12 cellular contexts compared by ENCODE assay signal in the genomic region with DNA sequence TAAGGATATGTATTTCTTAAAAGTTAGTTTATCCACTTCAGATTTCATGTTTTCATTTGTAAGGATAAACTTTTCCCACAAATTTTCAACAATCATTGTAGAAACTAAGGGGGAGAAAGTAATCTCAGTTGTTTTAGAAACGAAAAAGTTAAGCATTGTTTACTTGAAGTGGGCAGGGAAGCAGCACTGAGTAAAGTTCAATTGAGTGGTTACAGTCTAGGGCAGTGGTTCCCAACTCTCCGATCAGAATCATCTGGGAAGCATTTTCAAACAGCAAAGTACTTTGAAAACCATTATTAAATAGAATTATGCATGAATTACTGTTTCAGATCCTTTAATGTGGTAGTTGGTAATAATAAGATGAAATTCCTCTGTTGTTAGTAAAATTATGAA. TPM values are rescaled to one million over a fixed set of nuclear protein-coding genes. Genes with fewer than 3 reads are reported as not detected.
DNase-seq lines count a peak whose midpoint lies in the region; ATAC-seq and TF ChIP-seq lines count a peak whose summit lies in the region.
"Had no signal": no experiment of that assay in that cellular context is flagged by ENCODE, and none has a peak within 500 bp of the region (broad histone marks: within the 10 kb centered on the region; RNA-seq: fewer than 3 reads in every experiment).

No MANE protein-coding gene starts in this region.

- H3K79me1 ChIP-seq in IMR-90 (ENCODE audit: low read depth in 1 of 2, low read length in 2 of 2): no peaks in the 10 kb centered on the region; a peak in 1 of 4 replicates

- no peak overlapping the region for H4K8ac ChIP-seq in IMR-90 (ENCODE audit: low read depth in 2 of 2, low read length in 2 of 2)

- no peak overlapping the region for H3K4ac ChIP-seq in IMR-90 (ENCODE audit: low read depth, low read length)

- WGBS in IMR-90 (ENCODE audit: extremely low coverage in 2 of 2, insufficient read length in 1 of 2), 2 experiments: no CpG with 5 or more reads among the region's 2 CpGs

- BruUV-seq in IMR-90 (replicated peaks; lab: Mats Ljungman, UMichigan): TSS peak; percentile 68

- H2BK5ac ChIP-seq in IMR-90 (ENCODE audit: low read depth, low read length, poor library complexity, severe bottlenecking): no peak overlapping the region

- H3K27ac Mint-ChIP-seq in CD4-positive, alpha-beta T cell: peak overlapping the region; percentile 55
- H3K27ac Mint-ChIP-seq: HFFc6 had no signal

- H3K9me3 ChIP-seq in CD4-positive, alpha-beta T cell (ENCODE audit: control insufficient read depth, low read length): no peaks in the 10 kb centered on the region
- H3K9me3 ChIP-seq in IMR-90 (ENCODE audit: control insufficient read depth, insufficient read depth, low read length): no peaks in the 10 kb centered on the region
- H3K9me3 ChIP-seq in left lung: no peaks in the 10 kb centered on the region
- H3K9me3 ChIP-seq in mucosa of descending colon: no peaks in the 10 kb centered on the region
- H3K9me3 ChIP-seq: A549 had no signal

- no peak overlapping the region for H3K4me2 ChIP-seq in IMR-90 (ENCODE audit: low read depth, low read length)
- H3K4me2 ChIP-seq: A549 had no signal

- no peak for DNase-seq in CD4-positive, alpha-beta T cell
- DNase-seq in IMR-90 (no peak), left lung (no peak), mucosa of descending colon (no peak), DMS53 treated with DMSO at 0.1 percent for 48 hours (lab: John Stamatoyannopoulos, UW; ENCODE audit: unreplicated experiment) (no peak), RKO (ENCODE audit: low spot score) (no peak)
- DNase-seq: EL, HCEC 1CT, HFFc6 had no signal

- H3K9me3 Mint-ChIP-seq in CD4-positive, alpha-beta T cell: no peaks in the 10 kb centered on the region
- H3K9me3 Mint-ChIP-seq: HFFc6 had no signal

- H3K4me1 ChIP-seq in IMR-90 (ENCODE audit: control insufficient read depth, insufficient read depth, low read length) (no peaks in the 10 kb centered on the region; the same call in 1 of the 2 replicates), left lung (peaks cover 0 to 6% of the 10 kb centered on the region in 2 donors), mucosa of descending colon (ENCODE audit: low read depth) (peaks cover 31% of the 10 kb centered on the region)
- H3K4me1 ChIP-seq: A549 had no signal

- no peak overlapping the region for H2AK5ac ChIP-seq in IMR-90 (ENCODE audit: low read depth, low read length)

- no peak overlapping the region for H3K18ac ChIP-seq in IMR-90 (ENCODE audit: low read depth, low read length)

- H3K4me3 ChIP-seq in IMR-90 (ENCODE audit: insufficient read depth, low read depth, low read length) (no peak overlapping the region), left lung (no peak overlapping the region), mucosa of descending colon (no peak overlapping the region)
- H3K4me3 ChIP-seq: A549, K562 had no signal

- H3K4me3 Mint-ChIP-seq in CD4-positive, alpha-beta T cell: no peak overlapping the region
- H3K4me3 Mint-ChIP-seq: HFFc6 had no signal

- in situ Hi-C loops in IMR-90 (cut with MboI; ENCODE audit: low sequenced_read_pairs): no loop called here

- no peak for TF ChIP-seq RAD21 in IMR-90 (IDR thresholded peaks at IDR 0.05; ENCODE audit: low read length)

- peaks cover 28% of the 10 kb centered on the region for H3K36me3 ChIP-seq in IMR-90 (ENCODE audit: control insufficient read depth, insufficient read depth, low read length)
- peaks cover 0 to 73% of the 10 kb centered on the region in 2 donors for H3K36me3 ChIP-seq in left lung
- no peaks in the 10 kb centered on the region for H3K36me3 ChIP-seq in mucosa of descending colon (ENCODE audit: low read depth)

- H3K4me1 Mint-ChIP-seq in CD4-positive, alpha-beta T cell (ENCODE audit: low read depth): peaks cover 9% of the 10 kb centered on the region

- H3K36me3 Mint-ChIP-seq in CD4-positive, alpha-beta T cell (ENCODE audit: low read depth): peaks cover 71% of the 10 kb centered on the region

- no peak overlapping the region for H3K23ac ChIP-seq in IMR-90 (ENCODE audit: low read depth, low read length)

- dilution Hi-C loops in IMR-90 (cut with HindIII; ENCODE audit: low sequenced_read_pairs, unreplicated experiment): no loop called here

- CTCF ChIA-PET in CD4-positive, alpha-beta T cell (lab: Charles Lee): no interaction called here
- CTCF ChIA-PET in IMR-90 (lab: Yijun Ruan, JAX): no interaction called here

- H4K20me1 ChIP-seq in IMR-90 (ENCODE audit: insufficient read depth, low read length): no peaks in the 10 kb centered on the region

- H3K9ac ChIP-seq in IMR-90 (ENCODE audit: low read depth, low read length): no peak overlapping the region

- no peak overlapping the region for H4K91ac ChIP-seq in IMR-90 (ENCODE audit: insufficient read depth, low read depth, low read length)

- TF ChIP-seq CTCF in CD4-positive, alpha-beta T cell (IDR thresholded peaks at IDR 0.05): no peak
- no peak for TF ChIP-seq CTCF in IMR-90 (conservative IDR thresholded peaks at IDR 0.05; ENCODE audit: low read depth, low read length)
- TF ChIP-seq CTCF in left lung (IDR thresholded peaks at IDR 0.05): no peak
- no peak for TF ChIP-seq CTCF in mucosa of descending colon (IDR thresholded peaks at IDR 0.05)

- H3K27ac ChIP-seq in CD4-positive, alpha-beta T cell (ENCODE audit: low read depth, low read length): no peak overlapping the region
- H3K27ac ChIP-seq in IMR-90 (ENCODE audit: insufficient read depth, low read length) (no peak overlapping the region), left lung (no peak overlapping the region)
- H3K27ac ChIP-seq: A549 had no signal

- no peaks in the 10 kb centered on the region for H3K27me3 Mint-ChIP-seq in CD4-positive, alpha-beta T cell

- H2AFZ ChIP-seq in IMR-90 (replicated peaks; ENCODE audit: low read length, poor library complexity): no peak overlapping the region

- no peak overlapping the region for H2BK15ac ChIP-seq in IMR-90 (ENCODE audit: low read depth, low read length)

- POLR2A ChIA-PET in CD4-positive, alpha-beta T cell (lab: Charles Lee): no interaction called here
- POLR2A ChIA-PET in IMR-90 (lab: Charles Lee; ENCODE audit: unreplicated experiment): no interaction called here

- ATAC-seq in CD4-positive, alpha-beta T cell (ENCODE audit: poor library complexity): no peak
- ATAC-seq in IMR-90 (ENCODE audit: low read depth) (no peak), left lung (peak; percentile 56), mucosa of descending colon (peak; percentile 39), GM21515 (IDR thresholded peaks at IDR 0.05; ENCODE audit: unreplicated experiment) (no peak)
- ATAC-seq: A549, K562 had no signal

- intact Hi-C loops in CD4-positive, alpha-beta T cell (cut with DNase I, micrococcal nuclease): no loop called here
- intact Hi-C loops in IMR-90 (cut with micrococcal nuclease) (no loop called here), left lung (cut with DNase I) (no loop called here), mucosa of descending colon (cut with DNase I, micrococcal nuclease) (no loop called here)

- H3K56ac ChIP-seq in IMR-90 (ENCODE audit: extremely low read depth, insufficient read depth, low read length): no peak overlapping the region

- no peak overlapping the region for H2BK20ac ChIP-seq in IMR-90 (ENCODE audit: low read depth, low read length)

- no peak overlapping the region for H2AK9ac ChIP-seq in IMR-90 (replicated peaks; ENCODE audit: low read depth, low read length, poor library complexity)

- H3K9me1 ChIP-seq in IMR-90 (ENCODE audit: insufficient read depth, low read length): no peaks in the 10 kb centered on the region

- no peak overlapping the region for H3K14ac ChIP-seq in IMR-90 (replicated peaks; ENCODE audit: low read depth, low read length)

- no peak overlapping the region for H4K5ac ChIP-seq in IMR-90 (ENCODE audit: low read depth, low read length)

- no peaks in the 10 kb centered on the region for H3K27me3 ChIP-seq in CD4-positive, alpha-beta T cell (ENCODE audit: control insufficient read depth, insufficient read depth, low read length)
- H3K27me3 ChIP-seq in IMR-90 (ENCODE audit: control insufficient read depth, insufficient read depth, low read length): no peaks in the 10 kb centered on the region
- peaks cover 0 to under 1% of the 10 kb centered on the region in 2 donors for H3K27me3 ChIP-seq in left lung

- no peak for TF ChIP-seq POLR2A in IMR-90 (IDR thresholded peaks at IDR 0.05; ENCODE audit: low read depth, low read length)

- no peak overlapping the region for H2BK120ac ChIP-seq in IMR-90 (ENCODE audit: low read depth, low read length)

TF ChIP-seq in IMR-90, 13 proteins besides CTCF, POLR2A, EP300 and RAD21:
- no peak for TF ChIP-seq MXI1 (IDR thresholded peaks at IDR 0.05; ENCODE audit: borderline replicate concordance, low read depth, low read length)
- no peak for TF ChIP-seq MAZ (IDR thresholded peaks at IDR 0.05; ENCODE audit: borderline replicate concordance, low read depth, low read length)
- TF ChIP-seq MAFK (IDR thresholded peaks at IDR 0.05; ENCODE audit: low read depth, low read length): no peak
- TF ChIP-seq NFE2L2 (IDR thresholded peaks at IDR 0.05; ENCODE audit: low read depth, low read length): no peak
- TF ChIP-seq, protein P1, sequence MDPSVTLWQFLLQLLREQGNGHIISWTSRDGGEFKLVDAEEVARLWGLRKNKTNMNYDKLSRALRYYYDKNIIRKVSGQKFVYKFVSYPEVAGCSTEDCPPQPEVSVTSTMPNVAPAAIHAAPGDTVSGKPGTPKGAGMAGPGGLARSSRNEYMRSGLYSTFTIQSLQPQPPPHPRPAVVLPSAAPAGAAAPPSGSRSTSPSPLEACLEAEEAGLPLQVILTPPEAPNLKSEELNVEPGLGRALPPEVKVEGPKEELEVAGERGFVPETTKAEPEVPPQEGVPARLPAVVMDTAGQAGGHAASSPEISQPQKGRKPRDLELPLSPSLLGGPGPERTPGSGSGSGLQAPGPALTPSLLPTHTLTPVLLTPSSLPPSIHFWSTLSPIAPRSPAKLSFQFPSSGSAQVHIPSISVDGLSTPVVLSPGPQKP (IDR thresholded peaks at IDR 0.05; ENCODE audit: borderline replicate concordance, low read depth, low read length): no peak
- no peak for TF ChIP-seq CEBPB (IDR thresholded peaks at IDR 0.05; ENCODE audit: low read depth, low read length)

RNA-seq across cellular contexts. Expression of a gene that starts 12.5 kb away (rescaled TPM):
- total RNA-seq in CD4-positive, alpha-beta T cell: 1 to 10 TPM; 5.4 to 6.1 TPM
- total RNA-seq in IMR-90 (2012; rRNA removed) (26.7 and 64.0 TPM in 2 replicates), left lung (10 to 100 TPM; 27.0 to 28.5 TPM), mucosa of descending colon (10 to 100 TPM; 61.6 to 86.7 (median 75.3) TPM)
- 37.6 and 48.7 TPM in 2 replicates for polyA plus RNA-seq in IMR-90 (2012; rRNA removed)
- polyA plus RNA-seq in IMR-90 (2012; cell fraction: cytosol; rRNA removed): 12.7 and 13.9 TPM in 2 replicates
- polyA plus RNA-seq in IMR-90 (2012; cell fraction: nucleus; rRNA removed; ENCODE audit: low replicate concordance): 3.7 and 9.4 TPM in 2 replicates

RNA-seq across cellular contexts. Expression of a gene that starts 16.5 kb away (rescaled TPM):
- total RNA-seq in CD4-positive, alpha-beta T cell: 10 to 100 TPM; 39.5 to 40.8 TPM
- 87.3 and 90.0 TPM in 2 replicates for total RNA-seq in IMR-90 (2012; rRNA removed)
- polyA plus RNA-seq in IMR-90 (2012; rRNA removed): 41.0 and 50.5 TPM in 2 replicates
- polyA plus RNA-seq in IMR-90 (2012; cell fraction: cytosol; rRNA removed): 14.0 and 31.8 TPM in 2 replicates
- 12.0 and 46.2 TPM in 2 replicates for polyA plus RNA-seq in IMR-90 (2012; cell fraction: nucleus; rRNA removed; ENCODE audit: low replicate concordance)
- total RNA-seq in left lung: 10 to 100 TPM; 66.8 to 79.7 TPM
- total RNA-seq in mucosa of descending colon: 100 to 1,000 TPM; 106 to 121 (median 107) TPM

Comparison
In these comparisons a context has a peak if more than half of its experiments do, and no peak if none do; other contexts are left out.
1. ATAC-seq: peak in left lung (single experiment) and mucosa of descending colon (single experiment); none in CD4-positive, alpha-beta T cell (single experiment), IMR-90 (single experiment) and GM21515 (single experiment).